8 cellular contexts compared by ENCODE assay signal in genomic region chr12:93885973-93886532, GRCh38.
A peak's percentile ranks its signal among the peaks of the same experiment; 100 is the strongest.
DNase-seq lines count a peak whose midpoint lies in the region; ATAC-seq, FAIRE-seq and TF ChIP-seq lines count a peak whose summit lies in the region.
"Not testable (repeated sequence)": the region's sequence is repeated elsewhere in the genome, so short reads cannot be mapped to it uniquely, and the experiment has no call there.

No MANE protein-coding gene starts in this region.

- intact Hi-C loops in Caco-2 (cut with micrococcal nuclease; ENCODE audit: unreplicated experiment) = loop anchor here (10.0 kb wide), 1 partner anchor 189 kb away; no protein-coding TSS in a partner anchor
- intact Hi-C loops in K562 (cut with micrococcal nuclease); prostate gland (cut with DNase I); vagina (cut with DNase I): not testable (repeated sequence)

- H3K9me3 Mint-ChIP-seq in Caco-2 (ENCODE audit: unreplicated experiment); HFFc6; mesothelial cell of epicardium: not testable (repeated sequence)

- 62% methylated on average over 5 of the region's 7 CpGs for WGBS in K562 (ENCODE audit: insufficient coverage, low coverage, missing lambda C conversion rate)
- WGBS in prostate gland = 87% methylated on average over 7 of the region's 7 CpGs

- POLR2A ChIA-PET in Caco-2 (lab: Charles Lee); K562 (lab: Yijun Ruan, JAX): not testable (repeated sequence)

- not testable (repeated sequence) for DNase-seq in Caco-2; HFFc6; T-helper 17 cell; K562 (ENCODE audit: extremely low read depth in 1 of 4, low spot score in 3 of 4); mesothelial cell of epicardium (ENCODE audit: low spot score in 2 of 2, unreplicated experiment in 2 of 2); prostate gland (ENCODE audit: low spot score); vagina (ENCODE audit: extremely low spot score in 2 of 2)
- peak; percentile 11 for DNase-seq in right atrium auricular region (ENCODE audit: low spot score)

- not testable (repeated sequence) for H3K9ac ChIP-seq in K562 (ENCODE audit: insufficient read depth in 1 of 2, low read depth in 2 of 2, low read length in 2 of 2)

- not testable (repeated sequence) for BruUV-seq in Caco-2 (replicated peaks; lab: Mats Ljungman, UMichigan); K562 (replicated peaks; lab: Mats Ljungman, UMichigan)

- H3K27ac Mint-ChIP-seq in Caco-2 (ENCODE audit: unreplicated experiment) (peak overlapping the region; percentile 28), HFFc6 (peak overlapping the region; percentile 73), T-helper 17 cell (peak overlapping the region; percentile 59), mesothelial cell of epicardium (peak overlapping the region; percentile 90)

- H3K4me3 Mint-ChIP-seq in Caco-2 (ENCODE audit: unreplicated experiment); T-helper 17 cell; mesothelial cell of epicardium: not testable (repeated sequence)
- H3K4me3 Mint-ChIP-seq in HFFc6 = peak overlapping the region; percentile 64

- H3K36me3 ChIP-seq in Caco-2 (ENCODE audit: control insufficient read depth, insufficient read depth, low read length); K562 (ENCODE audit: control insufficient read depth, insufficient read depth, low read length); right atrium auricular region; prostate gland; vagina: not testable (repeated sequence)

- H3K4me1 ChIP-seq in Caco-2 (peaks cover 34% of the 10 kb centered on the region), K562 (replicated peaks in 1 of 2; ENCODE audit: control insufficient read depth in 2 of 2, insufficient read depth in 2 of 2, low read length in 2 of 2) (peaks cover 0 to 17% of the 10 kb centered on the region in 2 experiments; a peak in 3 of 5 replicates)
- H3K4me1 ChIP-seq in right atrium auricular region; prostate gland (replicated peaks); vagina: not testable (repeated sequence)

- not testable (repeated sequence) for TF ChIP-seq CTCF in Caco-2 (IDR thresholded peaks at IDR 0.05; ENCODE audit: insufficient read depth in 1 of 2, low read depth in 1 of 2, low read length in 1 of 2, severe bottlenecking in 1 of 2, unreplicated experiment in 1 of 2); HFFc6 (IDR thresholded peaks at IDR 0.05); K562 (IDR thresholded peaks at IDR 0.05 in 2 of 3, conservative IDR thresholded peaks at IDR 0.05 in 1 of 3; ENCODE audit: insufficient read depth in 2 of 3, low read depth in 1 of 3, low read length in 3 of 3); right atrium auricular region (IDR thresholded peaks at IDR 0.05); mesothelial cell of epicardium (IDR thresholded peaks at IDR 0.05; ENCODE audit: unreplicated experiment); prostate gland (IDR thresholded peaks at IDR 0.05); vagina (IDR thresholded peaks at IDR 0.05)

- FAIRE-seq in K562 (lab: Jason Lieb, UNC) = not testable (repeated sequence)

- not testable (repeated sequence) for TF ChIP-seq POLR2A in K562 (conservative IDR thresholded peaks at IDR 0.05); prostate gland (IDR thresholded peaks at IDR 0.05); vagina (IDR thresholded peaks at IDR 0.05)

- H3K9me3 ChIP-seq in Caco-2; T-helper 17 cell (ENCODE audit: control insufficient read depth, low read length, poor library complexity, severe bottlenecking); K562 (replicated peaks; ENCODE audit: control insufficient read depth, insufficient read depth, low read depth, low read length); right atrium auricular region; prostate gland; vagina: not testable (repeated sequence)

- not testable (repeated sequence) for H3K4me3 ChIP-seq in Caco-2 (ENCODE audit: low read depth, low read length); K562; right atrium auricular region; prostate gland; vagina

- H3K27me3 Mint-ChIP-seq in Caco-2 (ENCODE audit: insufficient read depth, unreplicated experiment); HFFc6 (ENCODE audit: insufficient read depth); T-helper 17 cell; mesothelial cell of epicardium (ENCODE audit: low read depth): not testable (repeated sequence)

- H2AFZ ChIP-seq in K562 (ENCODE audit: low read depth, low read length) = not testable (repeated sequence)

- not testable (repeated sequence) for H4K20me1 ChIP-seq in K562 (replicated peaks; ENCODE audit: control insufficient read depth, insufficient read depth, low read length)

- H3K4me2 ChIP-seq in K562 (ENCODE audit: insufficient read depth, low read length) = peak overlapping the region; percentile 3; the same call in 1 of the 2 replicates

- CTCF ChIA-PET in Caco-2 (lab: Charles Lee) = interaction anchor here (1.1 kb wide), 1 partner anchor 216 kb away, joined by 3 read pairs; no protein-coding TSS in a partner anchor
- CTCF ChIA-PET in K562 (lab: Yijun Ruan, JAX; ENCODE audit: low intra/inter-chr PET ratio) = not testable (repeated sequence)

- H3K79me2 ChIP-seq in K562 (ENCODE audit: control insufficient read depth, insufficient read depth, low read length) = not testable (repeated sequence)

- not testable (repeated sequence) for H3K27me3 ChIP-seq in Caco-2 (replicated peaks; ENCODE audit: control insufficient read depth, insufficient read depth, low read length); K562 (ENCODE audit: control insufficient read depth in 2 of 2, insufficient read depth in 2 of 2, low read length in 2 of 2); right atrium auricular region; prostate gland (replicated peaks; ENCODE audit: insufficient read depth); vagina

- not testable (repeated sequence) for H3K27ac ChIP-seq in K562 (ENCODE audit: extremely low read depth, low read depth, low read length); right atrium auricular region
- peak overlapping the region; percentile 4 to 28 for H3K27ac ChIP-seq in prostate gland
- H3K27ac ChIP-seq in vagina = peak overlapping the region; percentile 29

- not testable (repeated sequence) for TF ChIP-seq EP300 in K562 (IDR thresholded peaks at IDR 0.05; ENCODE audit: low read length)

- ATAC-seq in T-helper 17 cell = not testable (repeated sequence)
- peak; percentile 42 for ATAC-seq in K562

- H3K4me1 Mint-ChIP-seq in Caco-2 (ENCODE audit: low read depth, unreplicated experiment) = peaks cover 16% of the 10 kb centered on the region
- peaks cover 74% of the 10 kb centered on the region for H3K4me1 Mint-ChIP-seq in HFFc6 (ENCODE audit: low read depth)
- H3K4me1 Mint-ChIP-seq in T-helper 17 cell = not testable (repeated sequence)
- H3K4me1 Mint-ChIP-seq in mesothelial cell of epicardium = peaks cover 57% of the 10 kb centered on the region

- not testable (repeated sequence) for H3K36me3 Mint-ChIP-seq in Caco-2 (ENCODE audit: insufficient read depth, unreplicated experiment); HFFc6 (ENCODE audit: low read depth); T-helper 17 cell (ENCODE audit: low read depth); mesothelial cell of epicardium

- in situ Hi-C loops in K562 (cut with MboI) = not testable (repeated sequence)

- not testable (repeated sequence) for H3K9me1 ChIP-seq in K562 (ENCODE audit: control insufficient read depth, insufficient read depth, low read length)

- not testable (repeated sequence) for TF ChIP-seq RAD21 in K562 (CRISPR knock-in tag; conservative IDR thresholded peaks at IDR 0.05 in 1 of 2, IDR thresholded peaks at IDR 0.05 in 1 of 2)

TF ChIP-seq in K562, 482 proteins besides CTCF, POLR2A, EP300 and RAD21 (continues in another document):
- TF ChIP-seq USF1 (CRISPR knock-in tag; IDR thresholded peaks at IDR 0.05) (peak; percentile 28; the same call in 1 of the 2 replicates), ZFX (CRISPR knock-in tag; IDR thresholded peaks at IDR 0.05) (peak; percentile 36; the same call in 1 of the 2 replicates), MAZ (CRISPR knock-in tag; conservative IDR thresholded peaks at IDR 0.05 in 1 of 2, IDR thresholded peaks at IDR 0.05 in 1 of 2) (0 out of 4 replicates have a peak, but pooled peaks of 1 of the 2 experiments have one; percentile 43)

Comparison
In these comparisons a context has a peak if more than half of its experiments do, and no peak if none do; other contexts are left out.
1. H3K27ac Mint-ChIP-seq: peak in every context shown above with its lines; median percentile 90 in mesothelial cell of epicardium; 73 in HFFc6; 59 in T-helper 17 cell; 28 in Caco-2.